Comparison of ENCODE assay signal across 27 cellular contexts in the genomic region with DNA sequence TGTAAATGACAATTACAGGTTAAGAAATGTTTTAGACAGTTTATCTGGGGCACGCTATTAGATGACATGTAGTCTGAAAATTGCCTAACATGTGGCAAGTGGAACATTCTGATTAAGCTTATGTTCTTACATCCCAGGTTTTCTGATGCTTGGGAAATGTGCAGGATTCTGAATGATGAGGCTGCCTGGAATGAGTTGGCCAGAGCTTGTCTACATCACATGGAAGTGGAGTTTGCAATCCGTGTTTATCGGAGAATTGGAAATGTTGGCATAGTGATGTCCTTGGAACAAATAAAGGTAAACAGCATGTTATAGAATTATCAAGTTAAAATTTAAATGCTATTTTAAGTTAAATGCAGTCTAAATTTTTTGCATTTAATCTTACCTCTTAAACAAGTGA.
"Had no signal": no experiment of that assay in that cellular context is flagged by ENCODE, and none has a peak within 500 bp of the region (broad histone marks: within the 10 kb centered on the region; RNA-seq: fewer than 3 reads in every experiment).

No MANE protein-coding gene starts in this region.

- H3K9me3 Mint-ChIP-seq: naive B cell; natural killer cell; stimulated activated memory B cell treated with anti-CD40 and anti-IgM and Interleukin-4, amounts not matched to agents 10 μg/mL and 1 μg/mL and 100 μg/mL, for 72 hours; stimulated activated naive CD8-positive, alpha-beta T cell treated with anti-CD3 and anti-CD28 coated beads, Interleukin-15, amount 100 ng/mL, for 72 hours had no signal

- ATAC-seq: heart right ventricle; left ventricle myocardium superior; lower lobe of right lung; natural killer cell; right cardiac atrium; stimulated activated memory B cell treated with anti-CD40 and anti-IgM and Interleukin-4, amounts not matched to agents 10 μg/mL and 1 μg/mL and 100 μg/mL, for 72 hours; stimulated activated naive CD8-positive, alpha-beta T cell treated with anti-CD3 and anti-CD28 coated beads, Interleukin-15, amount 100 ng/mL, for 72 hours had no signal

- H3K4me1 Mint-ChIP-seq: naive B cell; natural killer cell; stimulated activated memory B cell treated with anti-CD40 and anti-IgM and Interleukin-4, amounts not matched to agents 10 μg/mL and 1 μg/mL and 100 μg/mL, for 72 hours; stimulated activated naive CD8-positive, alpha-beta T cell treated with anti-CD3 and anti-CD28 coated beads, Interleukin-15, amount 100 ng/mL, for 72 hours had no signal

- H3K36me3 Mint-ChIP-seq: natural killer cell had no signal

- H3K27me3 Mint-ChIP-seq: naive B cell; stimulated activated memory B cell treated with anti-CD40 and anti-IgM and Interleukin-4, amounts not matched to agents 10 μg/mL and 1 μg/mL and 100 μg/mL, for 72 hours; stimulated activated naive CD8-positive, alpha-beta T cell treated with anti-CD3 and anti-CD28 coated beads, Interleukin-15, amount 100 ng/mL, for 72 hours had no signal

- H3K9me3 ChIP-seq: heart right ventricle, lower lobe of right lung, ovary, prostate gland, sigmoid colon, tibial nerve, upper lobe of left lung, vagina had no signal

- H3K27ac ChIP-seq: heart right ventricle, hepatocyte, lower lobe of right lung, ovary, prostate gland, sigmoid colon, tibial nerve, upper lobe of left lung, vagina had no signal

- H3K4me3 ChIP-seq: heart right ventricle, hepatocyte, lower lobe of right lung, ovary, prostate gland, sigmoid colon, smooth muscle cell, tibial nerve, upper lobe of left lung, vagina had no signal

- DNase-seq: heart right ventricle; islet precursor cell; left ventricle myocardium superior; lower lobe of right lung; mammary epithelial cell; mesenchymal stem cell; naive B cell; natural killer cell; ovary; posterior cingulate gyrus; retina; right cardiac atrium; sigmoid colon; stimulated activated CD4-positive, alpha-beta T cell treated with anti-CD3 and anti-CD28 coated beads, Interleukin-1b, Interleukin-23, amount 100 ng/mL, for 48 hours; stimulated activated CD4-positive, alpha-beta T cell treated with anti-CD3 and anti-CD28 coated beads, Interleukin-2, amount 100 ng/mL, for 48 hours; stimulated activated CD4-positive, alpha-beta T cell treated with anti-CD3 and anti-CD28 coated beads, Interleukin-4, amount 100 ng/mL, for 4 hours; stimulated activated CD8-positive, alpha-beta memory T cell treated with anti-CD3 and anti-CD28 coated beads, Interleukin-4, amount 100 ng/mL, for 48 hours; stimulated activated naive CD4-positive, alpha-beta T cell treated with Interleukin-2 at 50 U/mL for 16 hours; stimulated activated naive CD8-positive, alpha-beta T cell treated with anti-CD3 and anti-CD28 coated beads, Interleukin-15, amount 100 ng/mL, for 72 hours; substantia nigra; upper lobe of left lung had no signal

- H3K4me1 ChIP-seq: heart right ventricle, lower lobe of right lung, prostate gland, sigmoid colon, tibial nerve, upper lobe of left lung, vagina had no signal

- H3K4me3 Mint-ChIP-seq: naive B cell; natural killer cell; stimulated activated memory B cell treated with anti-CD40 and anti-IgM and Interleukin-4, amounts not matched to agents 10 μg/mL and 1 μg/mL and 100 μg/mL, for 72 hours; stimulated activated naive CD8-positive, alpha-beta T cell treated with anti-CD3 and anti-CD28 coated beads, Interleukin-15, amount 100 ng/mL, for 72 hours had no signal

- H3K27ac Mint-ChIP-seq: naive B cell; natural killer cell; stimulated activated memory B cell treated with anti-CD40 and anti-IgM and Interleukin-4, amounts not matched to agents 10 μg/mL and 1 μg/mL and 100 μg/mL, for 72 hours; stimulated activated naive CD8-positive, alpha-beta T cell treated with anti-CD3 and anti-CD28 coated beads, Interleukin-15, amount 100 ng/mL, for 72 hours had no signal

- H3K27me3 ChIP-seq: heart right ventricle, hepatocyte, ovary, sigmoid colon, tibial nerve, upper lobe of left lung, vagina had no signal

- H3K36me3 ChIP-seq: ovary, prostate gland had no signal
